In genomic region chr17:1584167-1584566, GRCh38 we compare ENCODE assay signal across 24 cellular contexts.
"Had no signal": no experiment of that assay in that cellular context is flagged by ENCODE, and none has a peak within 500 bp of the region (broad histone marks: within the 10 kb centered on the region; RNA-seq: fewer than 3 reads in every experiment).

No MANE protein-coding gene starts in this region.

- H3K36me3 Mint-ChIP-seq: natural killer cell treated with Interleukin-12 subunit alpha and Interleukin-12 subunit beta and Interleukin-15 and Interleukin-18, amount 100 ng/mL, for 72 hours; type B pancreatic cell had no signal

- H3K4me2 ChIP-seq: hepatocyte, neural progenitor cell had no signal

- H3K9ac ChIP-seq: neural progenitor cell had no signal

- H3K27me3 Mint-ChIP-seq: natural killer cell treated with Interleukin-12 subunit alpha and Interleukin-12 subunit beta and Interleukin-15 and Interleukin-18, amount 100 ng/mL, for 72 hours; progenitor cell of endocrine pancreas; type B pancreatic cell had no signal

- DNase-seq: colonic mucosa; effector CD4-positive, alpha-beta T cell; endodermal cell; foreskin keratinocyte; head of caudate nucleus; left colon; left ventricle myocardium superior; mesenchymal stem cell; midbrain; occipital lobe; pancreas; spleen; stimulated activated CD4-positive, alpha-beta T cell treated with anti-CD3 and anti-CD28 coated beads, Interleukin-15, amount 100 ng/mL, for 24 hours; stimulated activated CD4-positive, alpha-beta T cell treated with anti-CD3 and anti-CD28 coated beads, Interleukin-1b, Interleukin-23, amount 100 ng/mL, for 48 hours; stimulated activated CD4-positive, alpha-beta T cell treated with anti-CD3 and anti-CD28 coated beads, Interleukin-4, amount 100 ng/mL, for 24 hours; stimulated activated naive CD4-positive, alpha-beta T cell; stomach had no signal

- ATAC-seq: foreskin keratinocyte; left colon; left ventricle myocardium superior; natural killer cell treated with Interleukin-12 subunit alpha and Interleukin-12 subunit beta and Interleukin-15 and Interleukin-18, amount 100 ng/mL, for 72 hours; pancreas; sciatic nerve had no signal

- H3K9me3 ChIP-seq: colonic mucosa, pancreas, spleen, stomach had no signal

- H3K4me1 ChIP-seq: colonic mucosa had no signal

- H2AFZ ChIP-seq: hepatocyte, neural progenitor cell had no signal

- H3K79me2 ChIP-seq: hepatocyte had no signal

- H3K4me3 Mint-ChIP-seq: endodermal cell; natural killer cell treated with Interleukin-12 subunit alpha and Interleukin-12 subunit beta and Interleukin-15 and Interleukin-18, amount 100 ng/mL, for 72 hours; neural progenitor cell; type B pancreatic cell had no signal

- H3K27me3 ChIP-seq: colonic mucosa, foreskin keratinocyte, hepatocyte, neural progenitor cell, pancreas, spleen, stomach had no signal

- H3K36me3 ChIP-seq: colonic mucosa, neural progenitor cell, pancreas had no signal

- H3K27ac Mint-ChIP-seq: natural killer cell treated with Interleukin-12 subunit alpha and Interleukin-12 subunit beta and Interleukin-15 and Interleukin-18, amount 100 ng/mL, for 72 hours; progenitor cell of endocrine pancreas had no signal

- H3K9me3 Mint-ChIP-seq: endodermal cell; natural killer cell treated with Interleukin-12 subunit alpha and Interleukin-12 subunit beta and Interleukin-15 and Interleukin-18, amount 100 ng/mL, for 72 hours; neural progenitor cell; type B pancreatic cell had no signal

- H3K27ac ChIP-seq: colonic mucosa, foreskin keratinocyte, hepatocyte, neural progenitor cell, pancreas, stomach had no signal

- H3K4me3 ChIP-seq: colonic mucosa, hepatocyte, lung, neural progenitor cell, pancreas, spleen, stomach had no signal
